14 cellular contexts compared by ENCODE assay signal in genomic region chr17:27741971-27742370, GRCh38. TPM values are rescaled to one million over a fixed set of nuclear protein-coding genes. Genes with fewer than 3 reads are reported as not detected.
A peak's percentile ranks its signal among the peaks of the same experiment; 100 is the strongest.
DNase-seq lines count a peak whose midpoint lies in the region; TF ChIP-seq lines count a peak whose summit lies in the region.
"Had no signal": no experiment of that assay in that cellular context is flagged by ENCODE, and none has a peak within 500 bp of the region (broad histone marks: within the 10 kb centered on the region; RNA-seq: fewer than 3 reads in every experiment).

No MANE protein-coding gene starts in this region.

- TF ChIP-seq CTCF in breast epithelium (IDR thresholded peaks at IDR 0.05) = no peak
- TF ChIP-seq CTCF in right atrium auricular region (IDR thresholded peaks at IDR 0.05) = no peak

- H3K4me1 ChIP-seq in breast epithelium (no peaks in the 10 kb centered on the region), right atrium auricular region (no peaks in the 10 kb centered on the region)
- H3K4me1 ChIP-seq: A549 had no signal

- intact Hi-C loops in breast epithelium (cut with DNase I; ENCODE audit: low total_unique reads) = no loop called here

- no peaks in the 10 kb centered on the region for H3K27me3 ChIP-seq in MG63
- no peaks in the 10 kb centered on the region for H3K27me3 ChIP-seq in breast epithelium
- no peaks in the 10 kb centered on the region for H3K27me3 ChIP-seq in right atrium auricular region

- H3K27ac ChIP-seq in breast epithelium (no peak overlapping the region), right atrium auricular region (no peak overlapping the region)
- H3K27ac ChIP-seq: A549, HL-60 had no signal

- no peaks in the 10 kb centered on the region for H3K9me3 ChIP-seq in MG63
- H3K9me3 ChIP-seq in breast epithelium = no peaks in the 10 kb centered on the region
- no peaks in the 10 kb centered on the region for H3K9me3 ChIP-seq in right atrium auricular region
- H3K9me3 ChIP-seq: A549 had no signal

- no peak for TF ChIP-seq POLR2A in breast epithelium (IDR thresholded peaks at IDR 0.05)

- DNase-seq in MG63 (peak; percentile 23), ecto neural progenitor cell (ENCODE audit: low spot score) (peak; percentile 29), left kidney (ENCODE audit: low read depth, low spot score) (peak; percentile 25), NCI-H446 treated with DMSO at 0.1 percent for 48 hours (lab: John Stamatoyannopoulos, UW) (no peak), breast epithelium (ENCODE audit: low spot score in 2 of 2) (no peak), right atrium auricular region (ENCODE audit: low spot score) (no peak)
- DNase-seq: COR-L47, DMS153, DND-41, GDM1, GOT3 had no signal

- no peak overlapping the region for H3K4me3 ChIP-seq in MG63
- H3K4me3 ChIP-seq in breast epithelium = no peak overlapping the region
- H3K4me3 ChIP-seq in right atrium auricular region = no peak overlapping the region
- H3K4me3 ChIP-seq: A549 had no signal

- no peaks in the 10 kb centered on the region for H3K36me3 ChIP-seq in MG63
- H3K36me3 ChIP-seq in breast epithelium = no peaks in the 10 kb centered on the region
- H3K36me3 ChIP-seq in right atrium auricular region = no peaks in the 10 kb centered on the region

RNA-seq across cellular contexts. Expression of gene NOS2, which starts 58.4 kb away (rescaled TPM):
- not detected in 2 replicates for total RNA-seq in MG63 (2014; rRNA removed; shearing (Covaris generic); ENCODE audit: low replicate concordance)
- total RNA-seq in breast epithelium (under 1 TPM; 0.16 to 0.33 (median 0.29) TPM), right atrium auricular region (under 1 TPM; 0.11 to 0.20 TPM)
- total RNA-seq: HFFc6 had no signal

Comparison
In these comparisons a context has a peak if more than half of its experiments do, and no peak if none do; other contexts are left out.
1. DNase-seq: peak in MG63 (single experiment), ecto neural progenitor cell (single experiment) and left kidney (single experiment); none in NCI-H446 treated with DMSO at 0.1 percent for 48 hours (single experiment), breast epithelium (0 of 2) and right atrium auricular region (single experiment).